In genomic region chr6:39403304-39403703, GRCh38 we compare ENCODE assay signal across 18 cellular contexts.
A peak's percentile ranks its signal among the peaks of the same experiment; 100 is the strongest.
DNase-seq lines count a peak whose midpoint lies in the region; ATAC-seq, FAIRE-seq and TF ChIP-seq lines count a peak whose summit lies in the region.
"Had no signal": no experiment of that assay in that cellular context is flagged by ENCODE, and none has a peak within 500 bp of the region (broad histone marks: within the 10 kb centered on the region; RNA-seq: fewer than 3 reads in every experiment).

No MANE protein-coding gene starts in this region.

- DNase-seq in HepG2 (ENCODE audit: low spot score) (no peak), right lobe of liver (no peak), dorsolateral prefrontal cortex (no peak), substantia nigra (lab: John Stamatoyannopoulos, UW) (no peak), NCI-H1417 treated with DMSO at 0.1 percent for 48 hours (lab: John Stamatoyannopoulos, UW) (no peak), tibial nerve (ENCODE audit: low spot score in 2 of 2) (no peak), DMS 273 treated with DMSO at 0.1 percent for 48 hours (lab: John Stamatoyannopoulos, UW) (no peak)
- DNase-seq: Calu3; CD8-positive, alpha-beta T cell; DMS53; DND-41; EL; H9 had no signal

- H3K27ac ChIP-seq in HepG2 (ENCODE audit: extremely low read length, insufficient read depth, low read length) (no peak overlapping the region), right lobe of liver (no peak overlapping the region), dorsolateral prefrontal cortex (peak overlapping the region in 45 of 59 donors; percentile 72 to 98 (median 89)), substantia nigra (ENCODE audit: low read depth, low read length, poor library complexity, severe bottlenecking) (peak overlapping the region; percentile 95), tibial nerve (no peak overlapping the region)
- H3K27ac ChIP-seq: 22Rv1, BLaER1 had no signal

- FAIRE-seq in HepG2 (lab: Jason Lieb, UNC): no peak
- FAIRE-seq: GM12878, H1, HTR-8/SVneo had no signal

- H2AFZ ChIP-seq in HepG2 (ENCODE audit: low read length): no peak overlapping the region

- no peak overlapping the region for H3K4me2 ChIP-seq in HepG2 (ENCODE audit: low read depth, low read length)
- H3K4me2 ChIP-seq: BLaER1 had no signal

- intact Hi-C loops in HepG2 (cut with micrococcal nuclease; ENCODE audit: unreplicated experiment) (no loop called here), right lobe of liver (cut with DNase I) (no loop called here), dorsolateral prefrontal cortex (cut with DNase I) (no loop called here)

- TF ChIP-seq POLR2A in HepG2 (IDR thresholded peaks at IDR 0.05; ENCODE audit: insufficient read depth in 1 of 2, low read depth in 2 of 2, low read length in 2 of 2): no peak
- TF ChIP-seq POLR2A in right lobe of liver (IDR thresholded peaks at IDR 0.05): no peak
- TF ChIP-seq POLR2A in tibial nerve (IDR thresholded peaks at IDR 0.05): no peak

- TF ChIP-seq RAD21 in HepG2 (CRISPR knock-in tag; IDR thresholded peaks at IDR 0.05): no peak

- H4K20me1 ChIP-seq in HepG2 (ENCODE audit: insufficient read depth, low read length): no peaks in the 10 kb centered on the region
- H4K20me1 ChIP-seq: BLaER1 had no signal

- TF ChIP-seq CTCF in HepG2 (CRISPR knock-in tag; IDR thresholded peaks at IDR 0.05) (no peak), right lobe of liver (IDR thresholded peaks at IDR 0.05) (no peak), dorsolateral prefrontal cortex (IDR thresholded peaks at IDR 0.05 in 54 of 56, conservative IDR thresholded peaks at IDR 0.05 in 2 of 56; ENCODE audit: low read depth in 1 of 56, partially characterized antibody in 56 of 56) (no peak), tibial nerve (IDR thresholded peaks at IDR 0.05) (no peak)

- TF ChIP-seq EP300 in HepG2 (IDR thresholded peaks at IDR 0.05; ENCODE audit: low read depth in 2 of 2, low read length in 2 of 2) (no peak), HepG2 (CRISPR knock-in tag; IDR thresholded peaks at IDR 0.05; ENCODE audit: borderline replicate concordance) (no peak), tibial nerve (IDR thresholded peaks at IDR 0.05) (no peak)

- no peak for ATAC-seq in HepG2
- no peak for ATAC-seq in right lobe of liver
- ATAC-seq: CD8-positive, alpha-beta T cell; GM12878 had no signal

- BruUV-seq in HepG2 (replicated peaks; lab: Mats Ljungman, UMichigan): no TSS peak

- no peak overlapping the region for H3K4me3 ChIP-seq in HepG2 (replicated peaks in 1 of 3; ENCODE audit: insufficient read depth in 1 of 3, low read depth in 2 of 3, low read length in 3 of 3)
- H3K4me3 ChIP-seq in right lobe of liver: no peak overlapping the region
- no peak overlapping the region for H3K4me3 ChIP-seq in dorsolateral prefrontal cortex
- H3K4me3 ChIP-seq in tibial nerve: no peak overlapping the region
- H3K4me3 ChIP-seq: BLaER1, GM12878 had no signal

- H3K36me3 ChIP-seq in HepG2 (replicated peaks in 1 of 2; ENCODE audit: control insufficient read depth in 1 of 2, insufficient read depth in 2 of 2, low read length in 2 of 2): no peaks in the 10 kb centered on the region
- no peaks in the 10 kb centered on the region for H3K36me3 ChIP-seq in right lobe of liver
- no peaks in the 10 kb centered on the region for H3K36me3 ChIP-seq in tibial nerve
- H3K36me3 ChIP-seq: BLaER1 had no signal

- H3K9me3 ChIP-seq in HepG2 (ENCODE audit: low read length) (no peaks in the 10 kb centered on the region; the same call in 1 of the 2 replicates), right lobe of liver (no peaks in the 10 kb centered on the region), tibial nerve (no peaks in the 10 kb centered on the region)
- H3K9me3 ChIP-seq: BLaER1 had no signal

- H3K4me1 ChIP-seq in HepG2 (ENCODE audit: insufficient read depth, low read length) (no peaks in the 10 kb centered on the region), right lobe of liver (peaks cover 0 to 16% (median 6%) of the 10 kb centered on the region in 4 donors), tibial nerve (no peaks in the 10 kb centered on the region)

- no peak overlapping the region for H3K9ac ChIP-seq in HepG2 (ENCODE audit: insufficient read depth, low read depth, low read length)
- H3K9ac ChIP-seq: BLaER1 had no signal

- CTCF ChIA-PET in HepG2 (lab: Yijun Ruan, JAX; ENCODE audit: low intra/inter-chr PET ratio, low total read pairs): no interaction called here

- H3K79me2 ChIP-seq in HepG2 (ENCODE audit: insufficient read depth, low read length): no peaks in the 10 kb centered on the region

- H3K27me3 ChIP-seq in HepG2 (ENCODE audit: control insufficient read depth in 1 of 2, insufficient read depth in 2 of 2, low read length in 2 of 2) (no peaks in the 10 kb centered on the region), right lobe of liver (no peaks in the 10 kb centered on the region), dorsolateral prefrontal cortex (no peaks in the 10 kb centered on the region), tibial nerve (no peaks in the 10 kb centered on the region)
- H3K27me3 ChIP-seq: BLaER1 had no signal

- in situ Hi-C loops in HepG2 (cut with HindIII; ENCODE audit: extremely low pct_ligation_motif_present, low pct_unique_long_range_greater_than_20kb): no loop called here

- POLR2A ChIA-PET in HepG2 (lab: Yijun Ruan, JAX): no interaction called here

TF ChIP-seq in HepG2, 621 proteins besides CTCF, POLR2A, EP300 and RAD21 (continues in another document):
- TF ChIP-seq NFE2L2 (IDR thresholded peaks at IDR 0.05; ENCODE audit: low read length) (no peak), ZFP36 (IDR thresholded peaks at IDR 0.05; ENCODE audit: borderline replicate concordance, low read depth, low read length, partially characterized antibody) (no peak), POLR2AphosphoS5 (IDR thresholded peaks at IDR 0.05; ENCODE audit: low read depth, low read length) (no peak), DPF2 (CRISPR knock-in tag; IDR thresholded peaks at IDR 0.05; ENCODE audit: borderline replicate concordance, low read depth) (no peak), ZNF234 (CRISPR knock-in tag; conservative IDR thresholded peaks at IDR 0.05) (no peak), ZFP41 (CRISPR knock-in tag; IDR thresholded peaks at IDR 0.05; ENCODE audit: borderline replicate concordance) (no peak), TCF7 (IDR thresholded peaks at IDR 0.05; ENCODE audit: low read depth) (no peak), MAFF (IDR thresholded peaks at IDR 0.05; ENCODE audit: low read depth, low read length) (peak; percentile 44; the same call in 1 of the 2 replicates), ZFP82 (CRISPR knock-in tag; IDR thresholded peaks at IDR 0.05; ENCODE audit: borderline replicate concordance) (no peak), PRDM15 (CRISPR knock-in tag; IDR thresholded peaks at IDR 0.05) (no peak), MAFK (conservative IDR thresholded peaks at IDR 0.05 in 1 of 2, IDR thresholded peaks at IDR 0.05 in 1 of 2; ENCODE audit: low read length in 2 of 2) (peak; percentile 19 to 61; a peak in 2 of 4 replicates)
- TF ChIP-seq, protein P1, sequence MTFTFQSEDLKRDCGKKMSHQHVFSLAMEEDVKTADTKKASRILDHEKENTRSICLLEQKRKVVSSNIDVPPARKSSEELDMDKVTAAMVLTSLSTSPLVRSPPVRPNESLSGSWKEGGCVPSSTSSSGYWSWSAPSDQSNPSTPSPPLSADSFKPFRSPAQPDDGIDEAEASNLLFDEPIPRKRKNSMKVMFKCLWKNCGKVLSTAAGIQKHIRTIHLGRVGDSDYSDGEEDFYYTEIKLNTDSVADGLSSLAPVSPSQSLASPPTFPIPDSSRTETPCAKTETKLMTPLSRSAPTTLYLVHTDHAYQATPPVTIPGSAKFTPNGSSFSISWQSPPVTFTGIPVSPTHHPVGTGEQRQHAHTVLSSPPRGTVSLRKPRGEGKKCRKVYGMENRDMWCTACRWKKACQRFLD (CRISPR knock-in tag; IDR thresholded peaks at IDR 0.05; ENCODE audit: borderline replicate concordance): no peak
- TF ChIP-seq, protein P2, sequence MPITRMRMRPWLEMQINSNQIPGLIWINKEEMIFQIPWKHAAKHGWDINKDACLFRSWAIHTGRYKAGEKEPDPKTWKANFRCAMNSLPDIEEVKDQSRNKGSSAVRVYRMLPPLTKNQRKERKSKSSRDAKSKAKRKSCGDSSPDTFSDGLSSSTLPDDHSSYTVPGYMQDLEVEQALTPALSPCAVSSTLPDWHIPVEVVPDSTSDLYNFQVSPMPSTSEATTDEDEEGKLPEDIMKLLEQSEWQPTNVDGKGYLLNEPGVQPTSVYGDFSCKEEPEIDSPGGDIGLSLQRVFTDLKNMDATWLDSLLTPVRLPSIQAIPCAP (CRISPR knock-in tag; IDR thresholded peaks at IDR 0.05; ENCODE audit: low read depth): no peak

Comparison
In these comparisons a context has a peak if more than half of its experiments do, and no peak if none do; other contexts are left out.
1. H3K27ac ChIP-seq: peak in dorsolateral prefrontal cortex (45 of 59) and substantia nigra (single experiment); none in HepG2 (single experiment), right lobe of liver (0 of 3) and tibial nerve (0 of 4).